15 cellular contexts compared by ENCODE assay signal in the genomic region with DNA sequence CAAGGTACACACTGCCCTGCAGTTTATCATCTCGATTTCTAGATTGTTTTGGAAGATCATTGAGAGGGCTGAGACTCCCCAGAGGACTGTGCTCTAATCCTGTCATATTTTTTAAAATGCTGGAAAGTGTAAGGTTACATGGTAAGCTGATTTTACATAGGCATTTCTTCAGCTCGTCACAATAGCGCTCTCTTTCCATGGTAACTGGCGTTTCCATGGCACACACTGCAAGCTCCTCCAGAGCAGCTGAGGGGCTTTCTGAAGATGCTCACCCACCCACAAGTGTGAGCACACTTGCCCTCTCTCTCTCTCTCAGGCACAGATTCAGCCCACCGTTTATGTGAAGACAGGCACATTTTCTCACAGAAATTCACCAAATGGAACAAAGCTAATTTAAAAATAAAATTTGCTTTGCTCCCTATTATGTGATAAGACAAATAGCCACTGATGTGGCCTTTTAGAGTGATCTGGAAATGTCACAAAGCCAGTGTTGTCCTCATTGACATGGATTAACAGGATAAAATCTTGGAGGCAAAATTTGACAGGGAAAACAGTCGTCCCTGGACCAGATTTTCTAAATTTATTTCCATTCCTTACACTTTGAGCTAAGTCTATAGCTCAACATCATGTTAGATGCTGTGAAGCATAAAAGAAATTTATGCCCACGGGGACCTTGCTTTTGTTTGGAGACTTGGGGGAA.
"Had no signal": no experiment of that assay in that cellular context is flagged by ENCODE, and none has a peak within 500 bp of the region (broad histone marks: within the 10 kb centered on the region; RNA-seq: fewer than 3 reads in every experiment).

No MANE protein-coding gene starts in this region.

- H3K4me3 Mint-ChIP-seq: activated naive CD8-positive, alpha-beta T cell treated with anti-CD3 and anti-CD28 coated beads, Interleukin-2, amount 10 ng/mL, durations not matched to agents 7 days and 5 days; activated T-helper 1 cell treated with anti-CD3 and anti-CD28 coated beads, Interleukin-12 subunit alpha, Interleukin-12 subunit beta, Interleukin-2, Interleukin-4 antibody, amounts not matched to agents 30 ng/mL and 10 ng/mL and 1 ng/mL, durations not matched to agents 14 hours and 24 hours and 36 hours; dendritic cell treated with granulocyte-macrophage colony-stimulating factor and Interleukin-4, amounts not matched to agents 40 ng/mL and 50 ng/mL, for 4 days; natural killer cell treated with Interleukin-12 subunit alpha and Interleukin-12 subunit beta and Interleukin-15 and Interleukin-18, amount 100 ng/mL, for 72 hours; stimulated activated naive B cell treated with anti-CD40 and anti-IgM and Interleukin-4, amounts not matched to agents 10 μg/mL and 1 μg/mL and 100 μg/mL, for 72 hours had no signal

- H3K4me3 ChIP-seq: tibial artery had no signal

- H3K36me3 Mint-ChIP-seq: activated naive CD8-positive, alpha-beta T cell treated with anti-CD3 and anti-CD28 coated beads, Interleukin-2, amount 10 ng/mL, durations not matched to agents 7 days and 5 days; natural killer cell treated with Interleukin-12 subunit alpha and Interleukin-12 subunit beta and Interleukin-15 and Interleukin-18, amount 100 ng/mL, for 72 hours; stimulated activated naive B cell treated with anti-CD40 and anti-IgM and Interleukin-4, amounts not matched to agents 10 μg/mL and 1 μg/mL and 100 μg/mL, for 72 hours had no signal

- H3K27ac ChIP-seq: tibial artery had no signal

- H3K36me3 ChIP-seq: tibial artery had no signal

- H3K27me3 Mint-ChIP-seq: activated naive CD8-positive, alpha-beta T cell treated with anti-CD3 and anti-CD28 coated beads, Interleukin-2, amount 10 ng/mL, durations not matched to agents 7 days and 5 days; dendritic cell treated with granulocyte-macrophage colony-stimulating factor and Interleukin-4, amounts not matched to agents 40 ng/mL and 50 ng/mL, for 4 days; natural killer cell treated with Interleukin-12 subunit alpha and Interleukin-12 subunit beta and Interleukin-15 and Interleukin-18, amount 100 ng/mL, for 72 hours; stimulated activated naive B cell treated with anti-CD40 and anti-IgM and Interleukin-4, amounts not matched to agents 10 μg/mL and 1 μg/mL and 100 μg/mL, for 72 hours had no signal

- ATAC-seq: natural killer cell treated with Interleukin-12 subunit alpha and Interleukin-12 subunit beta and Interleukin-15 and Interleukin-18, amount 100 ng/mL, for 72 hours; stimulated activated naive B cell treated with anti-CD40 and anti-IgM and Interleukin-4, amounts not matched to agents 10 μg/mL and 1 μg/mL and 100 μg/mL, for 72 hours had no signal

- H3K27ac Mint-ChIP-seq: activated naive CD8-positive, alpha-beta T cell treated with anti-CD3 and anti-CD28 coated beads, Interleukin-2, amount 10 ng/mL, durations not matched to agents 7 days and 5 days; activated T-helper 1 cell treated with anti-CD3 and anti-CD28 coated beads, Interleukin-12 subunit alpha, Interleukin-12 subunit beta, Interleukin-2, Interleukin-4 antibody, amounts not matched to agents 30 ng/mL and 10 ng/mL and 1 ng/mL, durations not matched to agents 14 hours and 24 hours and 36 hours; dendritic cell treated with granulocyte-macrophage colony-stimulating factor and Interleukin-4, amounts not matched to agents 40 ng/mL and 50 ng/mL, for 4 days; natural killer cell treated with Interleukin-12 subunit alpha and Interleukin-12 subunit beta and Interleukin-15 and Interleukin-18, amount 100 ng/mL, for 72 hours; stimulated activated naive B cell treated with anti-CD40 and anti-IgM and Interleukin-4, amounts not matched to agents 10 μg/mL and 1 μg/mL and 100 μg/mL, for 72 hours had no signal

- H3K9me3 ChIP-seq: tibial artery had no signal

- H3K4me1 Mint-ChIP-seq: activated naive CD8-positive, alpha-beta T cell treated with anti-CD3 and anti-CD28 coated beads, Interleukin-2, amount 10 ng/mL, durations not matched to agents 7 days and 5 days; stimulated activated naive B cell treated with anti-CD40 and anti-IgM and Interleukin-4, amounts not matched to agents 10 μg/mL and 1 μg/mL and 100 μg/mL, for 72 hours had no signal

- DNase-seq: activated CD4-positive, alpha-beta T cell treated with anti-CD3 and anti-CD28 coated beads, Interleukin-2, amount 50 U/mL, for 1 hour; activated CD8-positive, alpha-beta memory T cell treated with anti-CD3 and anti-CD28 coated beads for 24 hours; activated naive CD8-positive, alpha-beta T cell treated with anti-CD3 and anti-CD28 coated beads, Interleukin-2, amount 10 ng/mL, durations not matched to agents 7 days and 5 days; cerebellar nuclear complex; effector memory CD4-positive, alpha-beta T cell; foreskin fibroblast; kidney glomerular epithelial cell; mesendoderm; stimulated activated CD4-positive, alpha-beta T cell treated with anti-CD3 and anti-CD28 coated beads, Interleukin-15, amount 100 ng/mL, for 24 hours; stimulated activated CD4-positive, alpha-beta T cell treated with anti-CD3 and anti-CD28 coated beads, Interleukin-4, amount 100 ng/mL, for 1 hour; stimulated activated naive B cell treated with anti-CD40 and anti-IgM and Interleukin-4, amounts not matched to agents 10 μg/mL and 1 μg/mL and 100 μg/mL, for 72 hours; tibial artery had no signal
